In genomic region chr12:88062464-88062863, GRCh38 we compare ENCODE assay signal across 9 cellular contexts. TPM values are rescaled to one million over a fixed set of nuclear protein-coding genes. Genes with fewer than 3 reads are reported as not detected.
A peak's percentile ranks its signal among the peaks of the same experiment; 100 is the strongest.
DNase-seq lines count a peak whose midpoint lies in the region; ATAC-seq and TF ChIP-seq lines count a peak whose summit lies in the region.
"Had no signal": no experiment of that assay in that cellular context is flagged by ENCODE, and none has a peak within 500 bp of the region (broad histone marks: within the 10 kb centered on the region; RNA-seq: fewer than 3 reads in every experiment).

No MANE protein-coding gene starts in this region.

- H3K27ac ChIP-seq in tibial nerve: no peak overlapping the region

- ATAC-seq in GM18517 (IDR thresholded peaks at IDR 0.05; ENCODE audit: unreplicated experiment) (peak; percentile 77), GM21423 (IDR thresholded peaks at IDR 0.05; ENCODE audit: unreplicated experiment) (peak; percentile 58), HG03064 (IDR thresholded peaks at IDR 0.05; ENCODE audit: low read depth, unreplicated experiment) (peak; percentile 85), WTC11 (no peak)

- H3K4me3 ChIP-seq in tibial nerve: no peak overlapping the region

- CTCF ChIA-PET in WTC11 (lab: Charles Lee): no interaction called here

- WGBS in tibial nerve, 2 donors: 92 to 94% methylated on average over 1 of the region's 1 CpG

- peaks cover 10% of the 10 kb centered on the region; the same call in 1 of the 2 replicates for H3K36me3 Mint-ChIP-seq in WTC11

- POLR2A ChIA-PET in WTC11 (lab: Charles Lee): no interaction called here

- H3K4me1 Mint-ChIP-seq in WTC11: no peaks in the 10 kb centered on the region

- no peaks in the 10 kb centered on the region for H3K9me3 ChIP-seq in tibial nerve

- DNase-seq in OCI-M1 (lab: John Stamatoyannopoulos, UW) (peak; percentile 77), germinal center (ENCODE audit: low spot score) (no peak), ACHN (no peak), WTC11 (ENCODE audit: low spot score) (no peak), tibial nerve (ENCODE audit: low spot score in 2 of 2) (no peak)
- DNase-seq: CD4-positive, alpha-beta memory T cell had no signal

- H3K36me3 ChIP-seq in tibial nerve: peaks cover 0 to 35% (median 0%) of the 10 kb centered on the region in 3 donors

- in situ Hi-C loops in ACHN (cut with HindIII; ENCODE audit: low pct_ligation_motif_present, low pct_unique_long_range_greater_than_20kb, low sequenced_read_pairs): no loop called here

- H3K27me3 Mint-ChIP-seq in WTC11 (ENCODE audit: low read depth): no peaks in the 10 kb centered on the region
- H3K27me3 Mint-ChIP-seq: CD4-positive, alpha-beta memory T cell had no signal

- TF ChIP-seq POLR2A in tibial nerve (IDR thresholded peaks at IDR 0.05): no peak

- TF ChIP-seq CTCF in WTC11 (IDR thresholded peaks at IDR 0.05) (no peak), tibial nerve (IDR thresholded peaks at IDR 0.05) (no peak)

- H3K9me3 Mint-ChIP-seq in WTC11: no peaks in the 10 kb centered on the region
- H3K9me3 Mint-ChIP-seq: CD4-positive, alpha-beta memory T cell had no signal

- no peaks in the 10 kb centered on the region for H3K4me1 ChIP-seq in tibial nerve

- no peak overlapping the region for H3K4me3 Mint-ChIP-seq in WTC11
- H3K4me3 Mint-ChIP-seq: CD4-positive, alpha-beta memory T cell had no signal

- H3K27me3 ChIP-seq in tibial nerve: no peaks in the 10 kb centered on the region

- no peak for TF ChIP-seq EP300 in tibial nerve (IDR thresholded peaks at IDR 0.05)

- no peak overlapping the region for H3K27ac Mint-ChIP-seq in WTC11

TF ChIP-seq in WTC11, 78 proteins besides CTCF, POLR2A, EP300 and RAD21 (continues in another document):
- no peak for TF ChIP-seq HMGA2 (CRISPR knock-in tag; IDR thresholded peaks at IDR 0.05)
- no peak for TF ChIP-seq USF2 (CRISPR knock-in tag; IDR thresholded peaks at IDR 0.05)
- TF ChIP-seq PRDM15 (CRISPR knock-in tag; IDR thresholded peaks at IDR 0.05): no peak
- TF ChIP-seq E2F1 (CRISPR knock-in tag; IDR thresholded peaks at IDR 0.05): no peak
- no peak for TF ChIP-seq AR (CRISPR knock-in tag; IDR thresholded peaks at IDR 0.05)
- TF ChIP-seq ZNF512 (CRISPR knock-in tag; IDR thresholded peaks at IDR 0.05; ENCODE audit: borderline replicate concordance): no peak
- no peak for TF ChIP-seq HMGXB4 (CRISPR knock-in tag; IDR thresholded peaks at IDR 0.05)
- TF ChIP-seq ZNF138 (CRISPR knock-in tag; conservative IDR thresholded peaks at IDR 0.05): no peak
- TF ChIP-seq ZNF317 (CRISPR knock-in tag; IDR thresholded peaks at IDR 0.05; ENCODE audit: borderline replicate concordance, low read depth): no peak
- no peak for TF ChIP-seq NR2C2 (CRISPR knock-in tag; IDR thresholded peaks at IDR 0.05)
- TF ChIP-seq TEAD4 (CRISPR knock-in tag; IDR thresholded peaks at IDR 0.05): no peak
- no peak for TF ChIP-seq NR3C1 (CRISPR knock-in tag; conservative IDR thresholded peaks at IDR 0.05; ENCODE audit: low read depth)

RNA-seq across cellular contexts. Expression of gene C12orf50, which starts 33.3 kb away (rescaled TPM):
- total RNA-seq in WTC11 (2021) (0.07 TPM in 1 of 3 replicates, not detected in the others), tibial nerve (under 1 TPM in 1 of 4 donors, not detected in 3; 0.66 TPM)
